Comparison of ENCODE assay signal across 29 cellular contexts in the genomic region with DNA sequence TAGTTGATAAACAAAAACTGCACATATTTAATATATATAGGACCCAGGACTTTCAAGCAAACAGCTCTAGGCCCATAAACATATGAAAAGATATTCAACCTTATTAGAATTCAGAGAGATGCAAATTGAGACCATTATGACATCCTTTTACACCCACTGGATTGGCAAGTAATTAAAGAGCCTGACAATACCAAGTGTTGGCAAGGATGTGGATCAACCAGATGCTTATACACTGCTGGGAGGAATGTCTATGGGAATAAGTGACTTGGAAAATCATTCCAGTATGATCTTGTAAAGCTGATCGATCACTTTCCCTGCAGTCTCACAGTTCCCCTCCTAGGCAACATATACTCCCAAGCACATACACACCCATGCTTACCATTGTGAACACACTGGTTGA. TPM values are rescaled to one million over a fixed set of nuclear protein-coding genes. Genes with fewer than 3 reads are reported as not detected.
"Had no signal": no experiment of that assay in that cellular context is flagged by ENCODE, and none has a peak within 500 bp of the region (broad histone marks: within the 10 kb centered on the region; RNA-seq: fewer than 3 reads in every experiment).

No MANE protein-coding gene starts in this region.

- H3K27me3 Mint-ChIP-seq: activated B cell treated with CpG ODN at 0.5 μM for 24 hours; activated CD4-positive, alpha-beta memory T cell treated with anti-CD3 and anti-CD28 coated beads for 36 hours; activated naive CD8-positive, alpha-beta T cell had no signal

- H3K36me3 ChIP-seq: brain microvascular endothelial cell, esophagus muscularis mucosa, gastrocnemius medialis, heart right ventricle, WERI-Rb-1 had no signal

- H3K36me3 Mint-ChIP-seq: activated CD4-positive, alpha-beta memory T cell treated with anti-CD3 and anti-CD28 coated beads for 36 hours; activated naive CD8-positive, alpha-beta T cell had no signal

- H3K4me1 ChIP-seq: esophagus muscularis mucosa, foreskin keratinocyte, heart right ventricle had no signal

- H3K27me3 ChIP-seq: brain microvascular endothelial cell, esophagus muscularis mucosa, foreskin keratinocyte, gastrocnemius medialis, heart right ventricle had no signal

- H3K27ac Mint-ChIP-seq: activated B cell treated with CpG ODN at 0.5 μM for 24 hours; activated CD4-positive, alpha-beta memory T cell treated with anti-CD3 and anti-CD28 coated beads for 36 hours; activated CD4-positive, alpha-beta T cell treated with anti-CD3 and anti-CD28 coated beads, Interleukin-2, amount 10 ng/mL, durations not matched to agents 24 days and 14 days; activated naive CD8-positive, alpha-beta T cell; activated T-helper 17 cell treated with anti-CD3 and anti-CD28 coated beads, Interleukin-2, amount 50 U/mL, for 72 hours; T-helper 17 cell; T-helper 2 cell treated with Interferon-gamma antibody and Interleukin-4, amounts not matched to agents 5 μg/mL and 100 μg/mL, for 36 hours had no signal

- H3K4me1 Mint-ChIP-seq: activated B cell treated with CpG ODN at 0.5 μM for 24 hours; activated T-helper 17 cell treated with anti-CD3 and anti-CD28 coated beads, Interleukin-2, amount 50 U/mL, for 72 hours; T-helper 17 cell had no signal

- ATAC-seq: activated CD4-positive, CD25-positive, alpha-beta regulatory T cell treated with anti-CD3 and anti-CD28 coated beads, Interleukin-2, amount 50 U/mL, for 24 hours; activated T-cell treated with anti-CD3 and anti-CD28 coated beads, Interleukin-2, amount 50 U/mL, for 4 hours; activated T-helper 17 cell treated with anti-CD3 and anti-CD28 coated beads, Interleukin-2, amount 50 U/mL, for 72 hours; foreskin keratinocyte; gastrocnemius medialis; T-helper 17 cell had no signal

- DNase-seq: activated B cell treated with CpG ODN at 0.5 μM for 24 hours; activated CD4-positive, alpha-beta memory T cell treated with anti-CD3 and anti-CD28 coated beads for 36 hours; activated CD4-positive, alpha-beta T cell treated with anti-CD3 and anti-CD28 coated beads, Interleukin-2, amount 10 ng/mL, durations not matched to agents 24 days and 14 days; activated CD8-positive, alpha-beta memory T cell treated with anti-CD3 and anti-CD28 coated beads for 24 hours; activated effector memory CD4-positive, alpha-beta T cell treated with Interleukin-2 at 50 U/mL for 16 hours; activated gamma-delta T cell treated with Interleukin-2 at 50 U/mL for 16 hours; activated naive CD4-positive, alpha-beta T cell treated with anti-CD3 and anti-CD28 coated beads, Interleukin-2, amount 50 U/mL, for 16 hours; activated naive CD4-positive, alpha-beta T cell treated with Interleukin-2 at 50 U/mL for 16 hours; activated T-cell treated with anti-CD3 and anti-CD28 coated beads, Interleukin-2, amount 50 U/mL, for 4 hours; amniotic stem cell; anterior cingulate cortex; brain microvascular endothelial cell; cortex of kidney; dermis blood vessel endothelial cell; effector CD4-positive, alpha-beta T cell; effector memory CD8-positive, alpha-beta T cell; erythroblast; foreskin keratinocyte; gastrocnemius medialis; heart right ventricle; T-helper 17 cell; T1000 had no signal

- H3K4me3 Mint-ChIP-seq: activated B cell treated with CpG ODN at 0.5 μM for 24 hours; activated CD4-positive, alpha-beta memory T cell treated with anti-CD3 and anti-CD28 coated beads for 36 hours; activated CD4-positive, alpha-beta T cell treated with anti-CD3 and anti-CD28 coated beads, Interleukin-2, amount 10 ng/mL, durations not matched to agents 24 days and 14 days; activated naive CD8-positive, alpha-beta T cell; activated T-cell treated with anti-CD3 and anti-CD28 coated beads, Interleukin-2, amount 50 U/mL, for 4 hours; activated T-helper 17 cell treated with anti-CD3 and anti-CD28 coated beads, Interleukin-2, amount 50 U/mL, for 72 hours; T-helper 17 cell; T-helper 2 cell treated with Interferon-gamma antibody and Interleukin-4, amounts not matched to agents 5 μg/mL and 100 μg/mL, for 36 hours had no signal

- H3K9me3 ChIP-seq: esophagus muscularis mucosa, gastrocnemius medialis, heart right ventricle had no signal

- H3K27ac ChIP-seq: brain microvascular endothelial cell, esophagus muscularis mucosa, foreskin keratinocyte, gastrocnemius medialis, heart right ventricle had no signal

- H3K9me3 Mint-ChIP-seq: activated B cell treated with CpG ODN at 0.5 μM for 24 hours; activated CD4-positive, alpha-beta memory T cell treated with anti-CD3 and anti-CD28 coated beads for 36 hours; activated CD4-positive, alpha-beta T cell treated with anti-CD3 and anti-CD28 coated beads, Interleukin-2, amount 10 ng/mL, durations not matched to agents 24 days and 14 days; activated T-cell treated with anti-CD3 and anti-CD28 coated beads, Interleukin-2, amount 50 U/mL, for 4 hours; activated T-helper 17 cell treated with anti-CD3 and anti-CD28 coated beads, Interleukin-2, amount 50 U/mL, for 72 hours; effector memory CD8-positive, alpha-beta T cell; T-helper 2 cell treated with Interferon-gamma antibody and Interleukin-4, amounts not matched to agents 5 μg/mL and 100 μg/mL, for 36 hours had no signal

- H3K4me3 ChIP-seq: esophagus muscularis mucosa, gastrocnemius medialis, heart right ventricle had no signal

RNA-seq across cellular contexts. Expression of a gene that starts 39.3 kb away (rescaled TPM):
- total RNA-seq: activated B cell treated with CpG ODN at 0.5 μM for 24 hours; activated CD4-positive, alpha-beta memory T cell treated with anti-CD3 and anti-CD28 coated beads for 36 hours; activated CD4-positive, alpha-beta T cell treated with anti-CD3 and anti-CD28 coated beads, Interleukin-2, amount 10 ng/mL, durations not matched to agents 24 days and 14 days; activated T-cell treated with anti-CD3 and anti-CD28 coated beads, Interleukin-2, amount 50 U/mL, for 4 hours; activated T-helper 17 cell treated with anti-CD3 and anti-CD28 coated beads, Interleukin-2, amount 50 U/mL, for 72 hours; gastrocnemius medialis; T-helper 17 cell had no signal

RNA-seq across cellular contexts. Expression of a gene that starts 52.4 kb away (rescaled TPM):
- total RNA-seq: activated B cell treated with CpG ODN at 0.5 μM for 24 hours; activated CD4-positive, alpha-beta memory T cell treated with anti-CD3 and anti-CD28 coated beads for 36 hours; activated CD4-positive, alpha-beta T cell treated with anti-CD3 and anti-CD28 coated beads, Interleukin-2, amount 10 ng/mL, durations not matched to agents 24 days and 14 days; activated T-cell treated with anti-CD3 and anti-CD28 coated beads, Interleukin-2, amount 50 U/mL, for 4 hours; activated T-helper 17 cell treated with anti-CD3 and anti-CD28 coated beads, Interleukin-2, amount 50 U/mL, for 72 hours; chondrocyte; dermis blood vessel endothelial cell; T-helper 17 cell had no signal
